ENCODE assay signal across 30 cellular contexts in genomic region chr2:163312723-163313122, GRCh38.
"Had no signal": no experiment of that assay in that cellular context is flagged by ENCODE, and none has a peak within 500 bp of the region (broad histone marks: within the 10 kb centered on the region; RNA-seq: fewer than 3 reads in every experiment).

No MANE protein-coding gene starts in this region.

- H3K27ac ChIP-seq: breast epithelium, esophagus muscularis mucosa, gastroesophageal sphincter, right atrium auricular region, thyroid gland, upper lobe of left lung, vagina had no signal

- H3K27me3 ChIP-seq: breast epithelium, esophagus muscularis mucosa, gastroesophageal sphincter, right atrium auricular region, thyroid gland, upper lobe of left lung, vagina had no signal

- FAIRE-seq: astrocyte, keratinocyte had no signal

- H3K9me3 Mint-ChIP-seq: activated B cell treated with CpG ODN at 0.5 μM for 24 hours; activated CD8-positive, alpha-beta T cell treated with anti-CD3 and anti-CD28 coated beads for 36 hours; stimulated activated memory B cell treated with anti-CD40 and anti-IgM and Interleukin-4, amounts not matched to agents 10 μg/mL and 1 μg/mL and 100 μg/mL, for 72 hours had no signal

- H3K27ac Mint-ChIP-seq: activated B cell treated with CpG ODN at 0.5 μM for 24 hours; activated CD8-positive, alpha-beta T cell treated with anti-CD3 and anti-CD28 coated beads for 36 hours; activated naive CD4-positive, alpha-beta T cell treated with anti-CD3 and anti-CD28 coated beads, Interleukin-2, amount 50 U/mL, for 72 hours; activated T-cell treated with anti-CD3 and anti-CD28 coated beads, Interleukin-2, amount 50 U/mL, for 72 hours; dendritic cell treated with granulocyte-macrophage colony-stimulating factor and Interleukin-4, amounts not matched to agents 40 ng/mL and 50 ng/mL, for 4 days; naive thymus-derived CD4-positive, alpha-beta T cell; stimulated activated memory B cell treated with anti-CD40 and anti-IgM and Interleukin-4, amounts not matched to agents 10 μg/mL and 1 μg/mL and 100 μg/mL, for 72 hours; stimulated activated naive CD8-positive, alpha-beta T cell treated with anti-CD3 and anti-CD28 coated beads, Interleukin-15, amount 100 ng/mL, for 72 hours had no signal

- H3K36me3 ChIP-seq: breast epithelium, esophagus muscularis mucosa, gastroesophageal sphincter, right atrium auricular region, thyroid gland, upper lobe of left lung, vagina had no signal

- H3K36me3 Mint-ChIP-seq: activated naive CD4-positive, alpha-beta T cell treated with anti-CD3 and anti-CD28 coated beads, Interleukin-2, amount 50 U/mL, for 72 hours; naive thymus-derived CD4-positive, alpha-beta T cell; stimulated activated memory B cell treated with anti-CD40 and anti-IgM and Interleukin-4, amounts not matched to agents 10 μg/mL and 1 μg/mL and 100 μg/mL, for 72 hours had no signal

- ATAC-seq: activated CD8-positive, alpha-beta T cell treated with anti-CD3 and anti-CD28 coated beads for 36 hours; activated naive CD4-positive, alpha-beta T cell treated with anti-CD3 and anti-CD28 coated beads, Interleukin-2, amount 50 U/mL, for 72 hours; activated T-cell treated with anti-CD3 and anti-CD28 coated beads, Interleukin-2, amount 50 U/mL, for 72 hours; gastroesophageal sphincter; left cardiac atrium; left ventricle myocardium superior; naive thymus-derived CD4-positive, alpha-beta T cell; stimulated activated memory B cell treated with anti-CD40 and anti-IgM and Interleukin-4, amounts not matched to agents 10 μg/mL and 1 μg/mL and 100 μg/mL, for 72 hours; stimulated activated naive CD8-positive, alpha-beta T cell treated with anti-CD3 and anti-CD28 coated beads, Interleukin-15, amount 100 ng/mL, for 72 hours had no signal

- H3K4me1 Mint-ChIP-seq: activated B cell treated with CpG ODN at 0.5 μM for 24 hours; naive thymus-derived CD4-positive, alpha-beta T cell; stimulated activated memory B cell treated with anti-CD40 and anti-IgM and Interleukin-4, amounts not matched to agents 10 μg/mL and 1 μg/mL and 100 μg/mL, for 72 hours; stimulated activated naive CD8-positive, alpha-beta T cell treated with anti-CD3 and anti-CD28 coated beads, Interleukin-15, amount 100 ng/mL, for 72 hours had no signal

- DNase-seq: activated B cell treated with CpG ODN at 0.5 μM for 24 hours; activated CD4-positive, alpha-beta T cell treated with anti-CD3 and anti-CD28 coated beads, Interleukin-2, amount 50 U/mL, for 1 hour; activated CD8-positive, alpha-beta T cell treated with anti-CD3 and anti-CD28 coated beads for 36 hours; activated naive CD4-positive, alpha-beta T cell; activated T-cell treated with anti-CD3 and anti-CD28 coated beads for 4 hours; activated T-cell treated with anti-CD3 and anti-CD28 coated beads, Interleukin-2, amount 50 U/mL, for 72 hours; central memory CD4-positive, alpha-beta T cell; effector CD4-positive, alpha-beta T cell; hippocampal formation; left cardiac atrium; left ventricle myocardium superior; naive thymus-derived CD4-positive, alpha-beta T cell; stimulated activated CD4-positive, alpha-beta T cell treated with anti-CD3 and anti-CD28 coated beads, Interleukin-1b, Interleukin-23, amount 100 ng/mL, for 48 hours; stimulated activated CD4-positive, alpha-beta T cell treated with anti-CD3 and anti-CD28 coated beads, Interleukin-4, amount 100 ng/mL, for 4 hours; stimulated activated CD8-positive, alpha-beta memory T cell treated with anti-CD3 and anti-CD28 coated beads, Interleukin-4, amount 100 ng/mL, for 48 hours; stimulated activated naive CD8-positive, alpha-beta T cell treated with anti-CD3 and anti-CD28 coated beads, Interleukin-15, amount 100 ng/mL, for 72 hours; T-helper 2 cell; thyroid gland; upper lobe of left lung had no signal

- H3K4me3 Mint-ChIP-seq: activated B cell treated with CpG ODN at 0.5 μM for 24 hours; activated CD8-positive, alpha-beta T cell treated with anti-CD3 and anti-CD28 coated beads for 36 hours; activated T-cell treated with anti-CD3 and anti-CD28 coated beads, Interleukin-2, amount 50 U/mL, for 72 hours; dendritic cell treated with granulocyte-macrophage colony-stimulating factor and Interleukin-4, amounts not matched to agents 40 ng/mL and 50 ng/mL, for 4 days; naive thymus-derived CD4-positive, alpha-beta T cell; stimulated activated memory B cell treated with anti-CD40 and anti-IgM and Interleukin-4, amounts not matched to agents 10 μg/mL and 1 μg/mL and 100 μg/mL, for 72 hours; stimulated activated naive CD8-positive, alpha-beta T cell treated with anti-CD3 and anti-CD28 coated beads, Interleukin-15, amount 100 ng/mL, for 72 hours had no signal

- H3K4me3 ChIP-seq: breast epithelium, esophagus muscularis mucosa, gastroesophageal sphincter, right atrium auricular region, smooth muscle cell, thyroid gland, upper lobe of left lung, vagina had no signal

- H3K27me3 Mint-ChIP-seq: activated B cell treated with CpG ODN at 0.5 μM for 24 hours; activated CD8-positive, alpha-beta T cell treated with anti-CD3 and anti-CD28 coated beads for 36 hours; dendritic cell treated with granulocyte-macrophage colony-stimulating factor and Interleukin-4, amounts not matched to agents 40 ng/mL and 50 ng/mL, for 4 days; naive thymus-derived CD4-positive, alpha-beta T cell; stimulated activated memory B cell treated with anti-CD40 and anti-IgM and Interleukin-4, amounts not matched to agents 10 μg/mL and 1 μg/mL and 100 μg/mL, for 72 hours; stimulated activated naive CD8-positive, alpha-beta T cell treated with anti-CD3 and anti-CD28 coated beads, Interleukin-15, amount 100 ng/mL, for 72 hours had no signal
